ENCODE assay signal across 1 cellular context in genomic region chr9:109813310-109813709, GRCh38.
A peak's percentile ranks its signal among the peaks of the same experiment; 100 is the strongest.
TF ChIP-seq lines count a peak whose summit lies in the region.

No MANE protein-coding gene starts in this region.

TF ChIP-seq in K562, 482 proteins besides CTCF, POLR2A, EP300 and RAD21 (continued from another document):
- TF ChIP-seq ZNF316 (IDR thresholded peaks at IDR 0.05) (peak; percentile 75), MAFK (IDR thresholded peaks at IDR 0.05; ENCODE audit: low read length) (peak; percentile 52; the same call in 1 of the 2 replicates)
